ENCODE assay signal across 2 cellular contexts in the genomic region with DNA sequence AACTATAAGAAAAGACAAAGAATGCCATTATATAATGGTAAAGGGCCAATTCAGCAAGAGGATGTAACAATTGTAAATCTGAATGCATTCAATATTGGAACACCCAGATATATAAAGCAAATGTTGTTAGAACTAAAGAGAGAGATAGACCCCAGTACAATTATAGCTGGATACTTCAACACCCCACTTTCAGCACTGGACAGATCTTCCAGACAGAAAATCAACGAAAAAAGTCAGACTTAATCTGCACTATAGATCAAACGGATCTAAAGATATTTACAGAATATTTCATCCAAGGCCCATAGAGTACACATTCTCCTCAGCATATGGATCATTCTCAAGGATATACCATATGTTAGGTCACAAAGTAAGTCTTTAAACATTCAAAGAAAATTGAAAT.
TF ChIP-seq lines count a peak whose summit lies in the region.

No MANE protein-coding gene starts in this region.

TF ChIP-seq in SK-N-SH, 30 proteins besides CTCF, POLR2A, EP300 and RAD21 (continued from another document):
- TF ChIP-seq, protein P1, sequence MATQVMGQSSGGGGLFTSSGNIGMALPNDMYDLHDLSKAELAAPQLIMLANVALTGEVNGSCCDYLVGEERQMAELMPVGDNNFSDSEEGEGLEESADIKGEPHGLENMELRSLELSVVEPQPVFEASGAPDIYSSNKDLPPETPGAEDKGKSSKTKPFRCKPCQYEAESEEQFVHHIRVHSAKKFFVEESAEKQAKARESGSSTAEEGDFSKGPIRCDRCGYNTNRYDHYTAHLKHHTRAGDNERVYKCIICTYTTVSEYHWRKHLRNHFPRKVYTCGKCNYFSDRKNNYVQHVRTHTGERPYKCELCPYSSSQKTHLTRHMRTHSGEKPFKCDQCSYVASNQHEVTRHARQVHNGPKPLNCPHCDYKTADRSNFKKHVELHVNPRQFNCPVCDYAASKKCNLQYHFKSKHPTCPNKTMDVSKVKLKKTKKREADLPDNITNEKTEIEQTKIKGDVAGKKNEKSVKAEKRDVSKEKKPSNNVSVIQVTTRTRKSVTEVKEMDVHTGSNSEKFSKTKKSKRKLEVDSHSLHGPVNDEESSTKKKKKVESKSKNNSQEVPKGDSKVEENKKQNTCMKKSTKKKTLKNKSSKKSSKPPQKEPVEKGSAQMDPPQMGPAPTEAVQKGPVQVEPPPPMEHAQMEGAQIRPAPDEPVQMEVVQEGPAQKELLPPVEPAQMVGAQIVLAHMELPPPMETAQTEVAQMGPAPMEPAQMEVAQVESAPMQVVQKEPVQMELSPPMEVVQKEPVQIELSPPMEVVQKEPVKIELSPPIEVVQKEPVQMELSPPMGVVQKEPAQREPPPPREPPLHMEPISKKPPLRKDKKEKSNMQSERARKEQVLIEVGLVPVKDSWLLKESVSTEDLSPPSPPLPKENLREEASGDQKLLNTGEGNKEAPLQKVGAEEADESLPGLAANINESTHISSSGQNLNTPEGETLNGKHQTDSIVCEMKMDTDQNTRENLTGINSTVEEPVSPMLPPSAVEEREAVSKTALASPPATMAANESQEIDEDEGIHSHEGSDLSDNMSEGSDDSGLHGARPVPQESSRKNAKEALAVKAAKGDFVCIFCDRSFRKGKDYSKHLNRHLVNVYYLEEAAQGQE (IDR thresholded peaks at IDR 0.05; ENCODE audit: low read depth, low read length) = peak; percentile 57; the same call in 1 of the 2 replicates
- TF ChIP-seq, protein P2, sequence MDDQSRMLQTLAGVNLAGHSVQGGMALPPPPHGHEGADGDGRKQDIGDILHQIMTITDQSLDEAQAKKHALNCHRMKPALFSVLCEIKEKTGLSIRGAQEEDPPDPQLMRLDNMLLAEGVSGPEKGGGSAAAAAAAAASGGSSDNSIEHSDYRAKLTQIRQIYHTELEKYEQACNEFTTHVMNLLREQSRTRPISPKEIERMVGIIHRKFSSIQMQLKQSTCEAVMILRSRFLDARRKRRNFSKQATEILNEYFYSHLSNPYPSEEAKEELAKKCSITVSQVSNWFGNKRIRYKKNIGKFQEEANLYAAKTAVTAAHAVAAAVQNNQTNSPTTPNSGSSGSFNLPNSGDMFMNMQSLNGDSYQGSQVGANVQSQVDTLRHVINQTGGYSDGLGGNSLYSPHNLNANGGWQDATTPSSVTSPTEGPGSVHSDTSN (IDR thresholded peaks at IDR 0.05) = no peak

TF ChIP-seq in SK-N-SH treated with all-trans-retinoic acid at 6 μM for 48 hours, 23 proteins besides CTCF, POLR2A, EP300 and RAD21 (continued from another document):
- TF ChIP-seq, protein P3, sequence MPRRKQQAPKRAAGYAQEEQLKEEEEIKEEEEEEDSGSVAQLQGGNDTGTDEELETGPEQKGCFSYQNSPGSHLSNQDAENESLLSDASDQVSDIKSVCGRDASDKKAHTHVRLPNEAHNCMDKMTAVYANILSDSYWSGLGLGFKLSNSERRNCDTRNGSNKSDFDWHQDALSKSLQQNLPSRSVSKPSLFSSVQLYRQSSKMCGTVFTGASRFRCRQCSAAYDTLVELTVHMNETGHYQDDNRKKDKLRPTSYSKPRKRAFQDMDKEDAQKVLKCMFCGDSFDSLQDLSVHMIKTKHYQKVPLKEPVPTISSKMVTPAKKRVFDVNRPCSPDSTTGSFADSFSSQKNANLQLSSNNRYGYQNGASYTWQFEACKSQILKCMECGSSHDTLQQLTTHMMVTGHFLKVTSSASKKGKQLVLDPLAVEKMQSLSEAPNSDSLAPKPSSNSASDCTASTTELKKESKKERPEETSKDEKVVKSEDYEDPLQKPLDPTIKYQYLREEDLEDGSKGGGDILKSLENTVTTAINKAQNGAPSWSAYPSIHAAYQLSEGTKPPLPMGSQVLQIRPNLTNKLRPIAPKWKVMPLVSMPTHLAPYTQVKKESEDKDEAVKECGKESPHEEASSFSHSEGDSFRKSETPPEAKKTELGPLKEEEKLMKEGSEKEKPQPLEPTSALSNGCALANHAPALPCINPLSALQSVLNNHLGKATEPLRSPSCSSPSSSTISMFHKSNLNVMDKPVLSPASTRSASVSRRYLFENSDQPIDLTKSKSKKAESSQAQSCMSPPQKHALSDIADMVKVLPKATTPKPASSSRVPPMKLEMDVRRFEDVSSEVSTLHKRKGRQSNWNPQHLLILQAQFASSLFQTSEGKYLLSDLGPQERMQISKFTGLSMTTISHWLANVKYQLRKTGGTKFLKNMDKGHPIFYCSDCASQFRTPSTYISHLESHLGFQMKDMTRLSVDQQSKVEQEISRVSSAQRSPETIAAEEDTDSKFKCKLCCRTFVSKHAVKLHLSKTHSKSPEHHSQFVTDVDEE (CRISPR knock-in tag; IDR thresholded peaks at IDR 0.05) = no peak
- TF ChIP-seq TCF4 (CRISPR knock-in tag; IDR thresholded peaks at IDR 0.05; ENCODE audit: borderline replicate concordance) (no peak), ISL1 (CRISPR knock-in tag; IDR thresholded peaks at IDR 0.05) (no peak), RARB (CRISPR knock-in tag; IDR thresholded peaks at IDR 0.05) (no peak), ZFP30 (CRISPR knock-in tag; IDR thresholded peaks at IDR 0.05) (no peak), PPARA (CRISPR knock-in tag; IDR thresholded peaks at IDR 0.05; ENCODE audit: borderline replicate concordance) (no peak), SNAI2 (CRISPR knock-in tag; IDR thresholded peaks at IDR 0.05) (no peak), ZNF8 (CRISPR knock-in tag; IDR thresholded peaks at IDR 0.05) (no peak), BACH2 (CRISPR knock-in tag; IDR thresholded peaks at IDR 0.05; ENCODE audit: borderline replicate concordance) (no peak), ZNF565 (CRISPR knock-in tag; conservative IDR thresholded peaks at IDR 0.05; ENCODE audit: low read depth) (no peak)
- TF ChIP-seq, protein P4, sequence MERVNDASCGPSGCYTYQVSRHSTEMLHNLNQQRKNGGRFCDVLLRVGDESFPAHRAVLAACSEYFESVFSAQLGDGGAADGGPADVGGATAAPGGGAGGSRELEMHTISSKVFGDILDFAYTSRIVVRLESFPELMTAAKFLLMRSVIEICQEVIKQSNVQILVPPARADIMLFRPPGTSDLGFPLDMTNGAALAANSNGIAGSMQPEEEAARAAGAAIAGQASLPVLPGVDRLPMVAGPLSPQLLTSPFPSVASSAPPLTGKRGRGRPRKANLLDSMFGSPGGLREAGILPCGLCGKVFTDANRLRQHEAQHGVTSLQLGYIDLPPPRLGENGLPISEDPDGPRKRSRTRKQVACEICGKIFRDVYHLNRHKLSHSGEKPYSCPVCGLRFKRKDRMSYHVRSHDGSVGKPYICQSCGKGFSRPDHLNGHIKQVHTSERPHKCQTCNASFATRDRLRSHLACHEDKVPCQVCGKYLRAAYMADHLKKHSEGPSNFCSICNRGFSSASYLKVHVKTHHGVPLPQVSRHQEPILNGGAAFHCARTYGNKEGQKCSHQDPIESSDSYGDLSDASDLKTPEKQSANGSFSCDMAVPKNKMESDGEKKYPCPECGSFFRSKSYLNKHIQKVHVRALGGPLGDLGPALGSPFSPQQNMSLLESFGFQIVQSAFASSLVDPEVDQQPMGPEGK (CRISPR knock-in tag; IDR thresholded peaks at IDR 0.05; ENCODE audit: borderline replicate concordance) = no peak
- TF ChIP-seq, protein P5, sequence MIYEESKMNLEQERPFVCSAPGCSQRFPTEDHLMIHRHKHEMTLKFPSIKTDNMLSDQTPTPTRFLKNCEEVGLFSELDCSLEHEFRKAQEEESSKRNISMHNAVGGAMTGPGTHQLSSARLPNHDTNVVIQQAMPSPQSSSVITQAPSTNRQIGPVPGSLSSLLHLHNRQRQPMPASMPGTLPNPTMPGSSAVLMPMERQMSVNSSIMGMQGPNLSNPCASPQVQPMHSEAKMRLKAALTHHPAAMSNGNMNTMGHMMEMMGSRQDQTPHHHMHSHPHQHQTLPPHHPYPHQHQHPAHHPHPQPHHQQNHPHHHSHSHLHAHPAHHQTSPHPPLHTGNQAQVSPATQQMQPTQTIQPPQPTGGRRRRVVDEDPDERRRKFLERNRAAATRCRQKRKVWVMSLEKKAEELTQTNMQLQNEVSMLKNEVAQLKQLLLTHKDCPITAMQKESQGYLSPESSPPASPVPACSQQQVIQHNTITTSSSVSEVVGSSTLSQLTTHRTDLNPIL (CRISPR knock-in tag; IDR thresholded peaks at IDR 0.05; ENCODE audit: low read depth) = no peak
- TF ChIP-seq, protein P6, sequence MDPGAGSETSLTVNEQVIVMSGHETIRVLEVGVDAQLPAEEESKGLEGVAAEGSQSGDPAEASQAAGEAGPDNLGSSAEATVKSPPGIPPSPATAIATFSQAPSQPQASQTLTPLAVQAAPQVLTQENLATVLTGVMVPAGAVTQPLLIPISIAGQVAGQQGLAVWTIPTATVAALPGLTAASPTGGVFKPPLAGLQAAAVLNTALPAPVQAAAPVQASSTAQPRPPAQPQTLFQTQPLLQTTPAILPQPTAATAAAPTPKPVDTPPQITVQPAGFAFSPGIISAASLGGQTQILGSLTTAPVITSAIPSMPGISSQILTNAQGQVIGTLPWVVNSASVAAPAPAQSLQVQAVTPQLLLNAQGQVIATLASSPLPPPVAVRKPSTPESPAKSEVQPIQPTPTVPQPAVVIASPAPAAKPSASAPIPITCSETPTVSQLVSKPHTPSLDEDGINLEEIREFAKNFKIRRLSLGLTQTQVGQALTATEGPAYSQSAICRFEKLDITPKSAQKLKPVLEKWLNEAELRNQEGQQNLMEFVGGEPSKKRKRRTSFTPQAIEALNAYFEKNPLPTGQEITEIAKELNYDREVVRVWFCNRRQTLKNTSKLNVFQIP (CRISPR knock-in tag; IDR thresholded peaks at IDR 0.05; ENCODE audit: borderline replicate concordance, low read depth) = no peak
TF ChIP-seq in SK-N-SH treated with all-trans-retinoic acid at 6 μM for 48 hours: peak in this region for 0.
